1 cellular context compared by ENCODE assay signal in genomic region chr11:86726118-86726748, GRCh38.
TF ChIP-seq lines count a peak whose summit lies in the region.

No MANE protein-coding gene starts in this region.

TF ChIP-seq in HepG2, 621 proteins besides CTCF, POLR2A, EP300 and RAD21 (continued from another document):
- TF ChIP-seq RNF219 (CRISPR knock-in tag; IDR thresholded peaks at IDR 0.05) (no peak), THAP7 (CRISPR knock-in tag; IDR thresholded peaks at IDR 0.05) (no peak), ZFP62 (CRISPR knock-in tag; IDR thresholded peaks at IDR 0.05) (no peak), ZBED4 (CRISPR knock-in tag; IDR thresholded peaks at IDR 0.05; ENCODE audit: borderline replicate concordance) (no peak), DNMT3B (CRISPR knock-in tag; conservative IDR thresholded peaks at IDR 0.05) (no peak), ZNF207 (IDR thresholded peaks at IDR 0.05; ENCODE audit: borderline replicate concordance) (no peak), ZNF674 (CRISPR knock-in tag; IDR thresholded peaks at IDR 0.05; ENCODE audit: low read depth) (no peak), ZNF609 (CRISPR knock-in tag; IDR thresholded peaks at IDR 0.05; ENCODE audit: borderline replicate concordance) (no peak), CEBPB (IDR thresholded peaks at IDR 0.05; ENCODE audit: borderline replicate concordance, low read depth, low read length) (no peak), RELA (CRISPR knock-in tag; IDR thresholded peaks at IDR 0.05) (no peak)
